In the genomic region with DNA sequence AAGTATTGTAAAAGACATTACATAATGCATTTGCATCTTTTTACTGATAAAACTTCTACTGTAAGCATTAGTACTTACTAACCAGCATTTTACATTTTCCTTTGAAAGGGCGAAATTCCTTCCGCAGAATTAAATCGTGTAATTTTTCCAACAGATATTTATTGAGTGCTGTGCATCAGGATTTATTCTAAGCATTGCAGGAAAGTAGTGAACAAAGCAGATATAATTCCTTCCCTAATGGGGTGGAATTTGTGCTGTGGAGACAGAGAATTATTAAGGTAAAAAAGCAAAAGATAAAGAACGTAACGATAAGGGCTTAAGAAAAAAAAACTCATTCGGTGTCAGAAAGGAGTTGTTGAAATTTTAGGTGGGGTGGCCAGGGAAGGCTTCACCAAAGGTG, we compare ENCODE assay signal across 1 cellular context.
TF ChIP-seq lines count a peak whose summit lies in the region.

No MANE protein-coding gene starts in this region.

TF ChIP-seq in K562, 482 proteins besides CTCF, POLR2A, EP300 and RAD21 (continued from another document):
- TF ChIP-seq, protein P1, sequence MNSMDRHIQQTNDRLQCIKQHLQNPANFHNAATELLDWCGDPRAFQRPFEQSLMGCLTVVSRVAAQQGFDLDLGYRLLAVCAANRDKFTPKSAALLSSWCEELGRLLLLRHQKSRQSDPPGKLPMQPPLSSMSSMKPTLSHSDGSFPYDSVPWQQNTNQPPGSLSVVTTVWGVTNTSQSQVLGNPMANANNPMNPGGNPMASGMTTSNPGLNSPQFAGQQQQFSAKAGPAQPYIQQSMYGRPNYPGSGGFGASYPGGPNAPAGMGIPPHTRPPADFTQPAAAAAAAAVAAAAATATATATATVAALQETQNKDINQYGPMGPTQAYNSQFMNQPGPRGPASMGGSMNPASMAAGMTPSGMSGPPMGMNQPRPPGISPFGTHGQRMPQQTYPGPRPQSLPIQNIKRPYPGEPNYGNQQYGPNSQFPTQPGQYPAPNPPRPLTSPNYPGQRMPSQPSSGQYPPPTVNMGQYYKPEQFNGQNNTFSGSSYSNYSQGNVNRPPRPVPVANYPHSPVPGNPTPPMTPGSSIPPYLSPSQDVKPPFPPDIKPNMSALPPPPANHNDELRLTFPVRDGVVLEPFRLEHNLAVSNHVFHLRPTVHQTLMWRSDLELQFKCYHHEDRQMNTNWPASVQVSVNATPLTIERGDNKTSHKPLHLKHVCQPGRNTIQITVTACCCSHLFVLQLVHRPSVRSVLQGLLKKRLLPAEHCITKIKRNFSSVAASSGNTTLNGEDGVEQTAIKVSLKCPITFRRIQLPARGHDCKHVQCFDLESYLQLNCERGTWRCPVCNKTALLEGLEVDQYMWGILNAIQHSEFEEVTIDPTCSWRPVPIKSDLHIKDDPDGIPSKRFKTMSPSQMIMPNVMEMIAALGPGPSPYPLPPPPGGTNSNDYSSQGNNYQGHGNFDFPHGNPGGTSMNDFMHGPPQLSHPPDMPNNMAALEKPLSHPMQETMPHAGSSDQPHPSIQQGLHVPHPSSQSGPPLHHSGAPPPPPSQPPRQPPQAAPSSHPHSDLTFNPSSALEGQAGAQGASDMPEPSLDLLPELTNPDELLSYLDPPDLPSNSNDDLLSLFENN (IDR thresholded peaks at IDR 0.05; ENCODE audit: low read depth in 2 of 2, low read length in 2 of 2) = no peak
- TF ChIP-seq, protein P2, sequence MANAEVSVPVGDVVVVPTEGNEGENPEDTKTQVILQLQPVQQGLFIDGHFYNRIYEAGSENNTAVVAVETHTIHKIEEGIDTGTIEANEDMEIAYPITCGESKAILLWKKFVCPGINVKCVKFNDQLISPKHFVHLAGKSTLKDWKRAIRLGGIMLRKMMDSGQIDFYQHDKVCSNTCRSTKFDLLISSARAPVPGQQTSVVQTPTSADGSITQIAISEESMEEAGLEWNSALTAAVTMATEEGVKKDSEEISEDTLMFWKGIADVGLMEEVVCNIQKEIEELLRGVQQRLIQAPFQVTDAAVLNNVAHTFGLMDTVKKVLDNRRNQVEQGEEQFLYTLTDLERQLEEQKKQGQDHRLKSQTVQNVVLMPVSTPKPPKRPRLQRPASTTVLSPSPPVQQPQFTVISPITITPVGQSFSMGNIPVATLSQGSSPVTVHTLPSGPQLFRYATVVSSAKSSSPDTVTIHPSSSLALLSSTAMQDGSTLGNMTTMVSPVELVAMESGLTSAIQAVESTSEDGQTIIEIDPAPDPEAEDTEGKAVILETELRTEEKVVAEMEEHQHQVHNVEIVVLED (CRISPR knock-in tag; IDR thresholded peaks at IDR 0.05) = no peak
- TF ChIP-seq GTF2A2 (tag; IDR thresholded peaks at IDR 0.05) (0 out of 2 replicates have a peak, but pooled peaks have one; percentile 11), HDAC6 (IDR thresholded peaks at IDR 0.05; ENCODE audit: low read depth, low read length) (no peak), BRD9 (IDR thresholded peaks at IDR 0.05; ENCODE audit: low read depth, partially characterized antibody) (no peak), BDP1 (IDR thresholded peaks at IDR 0.05; ENCODE audit: insufficient read depth, insufficient read length) (no peak), SAP30 (IDR thresholded peaks at IDR 0.05; ENCODE audit: borderline replicate concordance, insufficient read depth, low read depth, low read length, poor library complexity, severe bottlenecking) (no peak), MAFG (tag; conservative IDR thresholded peaks at IDR 0.05) (no peak), ZNF589 (CRISPR knock-in tag; IDR thresholded peaks at IDR 0.05; ENCODE audit: low read depth) (0 out of 2 replicates have a peak, but pooled peaks have one; percentile 46), KDM5B (IDR thresholded peaks at IDR 0.05; ENCODE audit: insufficient replicate concordance, low read depth, low read length) (no peak), POLR3G (IDR thresholded peaks at IDR 0.05; ENCODE audit: extremely low read depth, insufficient read length, insufficient replicate concordance) (no peak)
- TF ChIP-seq, protein P3, sequence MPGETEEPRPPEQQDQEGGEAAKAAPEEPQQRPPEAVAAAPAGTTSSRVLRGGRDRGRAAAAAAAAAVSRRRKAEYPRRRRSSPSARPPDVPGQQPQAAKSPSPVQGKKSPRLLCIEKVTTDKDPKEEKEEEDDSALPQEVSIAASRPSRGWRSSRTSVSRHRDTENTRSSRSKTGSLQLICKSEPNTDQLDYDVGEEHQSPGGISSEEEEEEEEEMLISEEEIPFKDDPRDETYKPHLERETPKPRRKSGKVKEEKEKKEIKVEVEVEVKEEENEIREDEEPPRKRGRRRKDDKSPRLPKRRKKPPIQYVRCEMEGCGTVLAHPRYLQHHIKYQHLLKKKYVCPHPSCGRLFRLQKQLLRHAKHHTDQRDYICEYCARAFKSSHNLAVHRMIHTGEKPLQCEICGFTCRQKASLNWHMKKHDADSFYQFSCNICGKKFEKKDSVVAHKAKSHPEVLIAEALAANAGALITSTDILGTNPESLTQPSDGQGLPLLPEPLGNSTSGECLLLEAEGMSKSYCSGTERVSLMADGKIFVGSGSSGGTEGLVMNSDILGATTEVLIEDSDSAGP (CRISPR knock-in tag; IDR thresholded peaks at IDR 0.05) = no peak
- TF ChIP-seq, protein P4, sequence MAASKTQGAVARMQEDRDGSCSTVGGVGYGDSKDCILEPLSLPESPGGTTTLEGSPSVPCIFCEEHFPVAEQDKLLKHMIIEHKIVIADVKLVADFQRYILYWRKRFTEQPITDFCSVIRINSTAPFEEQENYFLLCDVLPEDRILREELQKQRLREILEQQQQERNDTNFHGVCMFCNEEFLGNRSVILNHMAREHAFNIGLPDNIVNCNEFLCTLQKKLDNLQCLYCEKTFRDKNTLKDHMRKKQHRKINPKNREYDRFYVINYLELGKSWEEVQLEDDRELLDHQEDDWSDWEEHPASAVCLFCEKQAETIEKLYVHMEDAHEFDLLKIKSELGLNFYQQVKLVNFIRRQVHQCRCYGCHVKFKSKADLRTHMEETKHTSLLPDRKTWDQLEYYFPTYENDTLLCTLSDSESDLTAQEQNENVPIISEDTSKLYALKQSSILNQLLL (CRISPR knock-in tag; IDR thresholded peaks at IDR 0.05; ENCODE audit: borderline replicate concordance) = no peak
- TF ChIP-seq, protein P5, sequence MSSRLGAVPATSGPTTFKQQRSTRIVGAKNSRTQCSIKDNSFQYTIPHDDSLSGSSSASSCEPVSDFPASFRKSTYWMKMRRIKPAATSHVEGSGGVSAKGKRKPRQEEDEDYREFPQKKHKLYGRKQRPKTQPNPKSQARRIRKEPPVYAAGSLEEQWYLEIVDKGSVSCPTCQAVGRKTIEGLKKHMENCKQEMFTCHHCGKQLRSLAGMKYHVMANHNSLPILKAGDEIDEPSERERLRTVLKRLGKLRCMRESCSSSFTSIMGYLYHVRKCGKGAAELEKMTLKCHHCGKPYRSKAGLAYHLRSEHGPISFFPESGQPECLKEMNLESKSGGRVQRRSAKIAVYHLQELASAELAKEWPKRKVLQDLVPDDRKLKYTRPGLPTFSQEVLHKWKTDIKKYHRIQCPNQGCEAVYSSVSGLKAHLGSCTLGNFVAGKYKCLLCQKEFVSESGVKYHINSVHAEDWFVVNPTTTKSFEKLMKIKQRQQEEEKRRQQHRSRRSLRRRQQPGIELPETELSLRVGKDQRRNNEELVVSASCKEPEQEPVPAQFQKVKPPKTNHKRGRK (tag; IDR thresholded peaks at IDR 0.05) = 0 out of 2 replicates have a peak, but pooled peaks have one; percentile 41
